In the genomic region with DNA sequence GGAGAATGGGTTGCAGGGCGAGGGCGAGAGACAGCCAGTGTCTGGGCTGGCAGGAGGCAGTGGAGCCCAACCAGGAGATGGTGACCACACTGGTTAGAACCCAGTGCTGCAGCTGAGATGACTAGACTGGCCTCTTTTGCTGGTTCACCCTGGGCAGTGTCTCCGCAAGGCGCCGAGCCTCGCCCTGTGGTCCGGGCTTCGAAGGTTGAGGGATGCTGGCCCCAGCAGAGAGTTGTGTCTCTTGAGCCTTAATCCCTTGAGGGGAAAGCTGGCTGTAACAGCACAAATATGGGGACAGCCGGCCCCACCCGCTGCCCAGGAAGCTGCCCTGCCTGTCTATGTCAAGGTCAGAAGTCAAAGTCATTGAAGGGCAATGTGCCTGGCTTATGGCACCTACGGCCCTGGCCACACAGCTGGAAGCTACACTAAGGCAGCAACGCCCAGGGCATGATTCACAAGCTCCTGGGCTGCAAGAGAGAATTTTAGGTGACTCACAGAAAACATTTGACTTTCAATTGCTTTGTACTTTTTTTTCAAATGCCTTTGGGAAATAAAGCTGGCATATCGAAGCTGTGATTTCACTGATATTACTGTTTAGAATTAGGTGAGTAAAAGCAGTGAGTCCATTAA, we compare ENCODE assay signal across 13 cellular contexts. TPM values are rescaled to one million over a fixed set of nuclear protein-coding genes. Genes with fewer than 3 reads are reported as not detected.
DNase-seq lines count a peak whose midpoint lies in the region; ATAC-seq and TF ChIP-seq lines count a peak whose summit lies in the region.
"Had no signal": no experiment of that assay in that cellular context is flagged by ENCODE, and none has a peak within 500 bp of the region (broad histone marks: within the 10 kb centered on the region; RNA-seq: fewer than 3 reads in every experiment).

No MANE protein-coding gene starts in this region.

- intact Hi-C loops in activated CD4-positive, alpha-beta T cell treated with anti-CD3 and anti-CD28 coated beads for 36 hours (cut with DNase I, micrococcal nuclease) = no loop called here
- intact Hi-C loops in psoas muscle (cut with DNase I) = loop anchor here in 1 of 2 donors (5.0 kb wide), 1 partner anchor 219 kb away; the partner anchor contains the start of gene ATP6V0E1
- intact Hi-C loops in CD4-positive, alpha-beta memory T cell (cut with micrococcal nuclease) = no loop called here

- CTCF ChIA-PET in activated CD4-positive, alpha-beta T cell treated with anti-CD3 and anti-CD28 coated beads for 36 hours (lab: Charles Lee) = interaction anchor here (0.6 to 1.2 kb wide), 4 partner anchors 34 to 222 kb away, joined by 3 to 6 read pairs (median 4); no protein-coding TSS in a partner anchor
- CTCF ChIA-PET in CD4-positive, alpha-beta memory T cell (lab: Charles Lee; ENCODE audit: partially characterized antibody) = interaction anchor here (0.9 to 1.9 kb wide), 5 partner anchors 66 to 268 kb away, joined by 3 to 10 read pairs (median 4); no protein-coding TSS in a partner anchor

- POLR2A ChIA-PET in activated CD4-positive, alpha-beta T cell treated with anti-CD3 and anti-CD28 coated beads for 36 hours (lab: Charles Lee) = interaction anchor here (0.5 kb wide), 1 partner anchor 116 kb away, joined by 3 read pairs; no protein-coding TSS in a partner anchor
- POLR2A ChIA-PET in CD4-positive, alpha-beta memory T cell (lab: Charles Lee; ENCODE audit: partially characterized antibody) = no interaction called here

- ATAC-seq in activated CD4-positive, alpha-beta T cell treated with anti-CD3 and anti-CD28 coated beads for 36 hours = no peak
- ATAC-seq in psoas muscle = no peak
- ATAC-seq: pancreas had no signal

- peak overlapping the region; percentile 26 for H3K4me2 ChIP-seq in smooth muscle cell

- H3K27me3 ChIP-seq in smooth muscle cell (ENCODE audit: low read depth) = peaks cover 18% of the 10 kb centered on the region
- H3K27me3 ChIP-seq in psoas muscle (ENCODE audit: insufficient read depth in 3 of 3, low read length in 2 of 3) = peaks cover 0 to 37% (median 6%) of the 10 kb centered on the region in 3 donors
- peaks cover 7% of the 10 kb centered on the region for H3K27me3 ChIP-seq in CD4-positive, alpha-beta memory T cell (ENCODE audit: insufficient read depth, low read length)

- H3K27ac ChIP-seq in smooth muscle cell (ENCODE audit: low read depth) = no peak overlapping the region
- no peak overlapping the region for H3K27ac ChIP-seq in psoas muscle
- no peak overlapping the region for H3K27ac ChIP-seq in CD4-positive, alpha-beta memory T cell (ENCODE audit: low read depth, low read length)
- H3K27ac ChIP-seq: pancreas, VCaP had no signal

- H3K9me3 Mint-ChIP-seq in activated CD4-positive, alpha-beta T cell treated with anti-CD3 and anti-CD28 coated beads for 36 hours (ENCODE audit: low read depth) = peaks cover 4% of the 10 kb centered on the region
- H3K9me3 Mint-ChIP-seq in CD4-positive, alpha-beta memory T cell = peaks cover 3 to 24% (median 14%) of the 10 kb centered on the region in 8 donors

- H3K9me3 ChIP-seq in smooth muscle cell (replicated peaks; ENCODE audit: low read depth) (no peaks in the 10 kb centered on the region), psoas muscle (peaks cover 10% of the 10 kb centered on the region)
- peaks cover 0 to 3% of the 10 kb centered on the region in 2 donors for H3K9me3 ChIP-seq in CD4-positive, alpha-beta memory T cell (ENCODE audit: control insufficient read depth in 1 of 2, low read length in 2 of 2)
- H3K9me3 ChIP-seq: pancreas had no signal

- peak; percentile 16 for DNase-seq in activated CD4-positive, alpha-beta T cell treated with anti-CD3 and anti-CD28 coated beads for 36 hours
- DNase-seq in activated CD4-positive, alpha-beta T cell treated with anti-CD3 and anti-CD28 coated beads, Interleukin-2, amount 50 U/mL, for 1 hour = no peak
- peak; percentile 7 for DNase-seq in SK-MEL-5 (ENCODE audit: low read depth, low spot score)
- peak; percentile 63 for DNase-seq in fibroblast of pulmonary artery (ENCODE audit: low read depth)
- DNase-seq in smooth muscle cell (lab: John Stamatoyannopoulos, UW; ENCODE audit: unreplicated experiment) = no peak
- no peak for DNase-seq in psoas muscle
- no peak for DNase-seq in CD4-positive, alpha-beta memory T cell
- DNase-seq in GDM1 (lab: John Stamatoyannopoulos, UW) = no peak
- DNase-seq: activated gamma-delta T cell; effector CD4-positive, alpha-beta T cell; pancreas had no signal

- H3K36me3 Mint-ChIP-seq in activated CD4-positive, alpha-beta T cell treated with anti-CD3 and anti-CD28 coated beads for 36 hours (ENCODE audit: low read depth) = peaks cover 4% of the 10 kb centered on the region
- H3K36me3 Mint-ChIP-seq in CD4-positive, alpha-beta memory T cell = peaks cover 0 to 9% of the 10 kb centered on the region in 2 donors
- H3K36me3 Mint-ChIP-seq: type B pancreatic cell had no signal

- no peaks in the 10 kb centered on the region for H3F3A ChIP-seq in smooth muscle cell (ENCODE audit: low read depth)

- H3K27me3 Mint-ChIP-seq in activated CD4-positive, alpha-beta T cell treated with anti-CD3 and anti-CD28 coated beads for 36 hours = peaks cover 29% of the 10 kb centered on the region
- peaks cover 27 to 40% of the 10 kb centered on the region in 2 donors for H3K27me3 Mint-ChIP-seq in CD4-positive, alpha-beta memory T cell

- no peak overlapping the region for H3K9ac ChIP-seq in smooth muscle cell (ENCODE audit: low read depth)

- in situ Hi-C loops in SK-MEL-5 (cut with HindIII; ENCODE audit: low pct_unique_long_range_greater_than_20kb, low sequenced_read_pairs) = no loop called here

- H3K27ac Mint-ChIP-seq in activated CD4-positive, alpha-beta T cell treated with anti-CD3 and anti-CD28 coated beads for 36 hours = no peak overlapping the region
- peak overlapping the region in 1 of 7 donors; percentile 10 for H3K27ac Mint-ChIP-seq in CD4-positive, alpha-beta memory T cell
- H3K27ac Mint-ChIP-seq: type B pancreatic cell had no signal

- no peaks in the 10 kb centered on the region for H4K20me1 ChIP-seq in smooth muscle cell (ENCODE audit: low read depth)

- H3K4me1 ChIP-seq in smooth muscle cell (ENCODE audit: low read depth) (no peaks in the 10 kb centered on the region), psoas muscle (no peaks in the 10 kb centered on the region)
- no peaks in the 10 kb centered on the region for H3K4me1 ChIP-seq in CD4-positive, alpha-beta memory T cell (ENCODE audit: insufficient read depth, low read length)
- H3K4me1 ChIP-seq: pancreas had no signal

- H3K4me1 Mint-ChIP-seq in activated CD4-positive, alpha-beta T cell treated with anti-CD3 and anti-CD28 coated beads for 36 hours = no peaks in the 10 kb centered on the region
- H3K4me1 Mint-ChIP-seq in CD4-positive, alpha-beta memory T cell = peaks cover 0 to 5% (median 2%) of the 10 kb centered on the region in 4 donors

- WGBS in smooth muscle cell (ENCODE audit: low lambda C conversion rate) = 80% methylated on average over 13 of the region's 13 CpGs
- 60 to 68% (median 65%) methylated on average over 13 of the region's 13 CpGs for WGBS in psoas muscle, 3 donors

- no peak overlapping the region for H3K4me3 ChIP-seq in fibroblast of pulmonary artery (replicated peaks; ENCODE audit: low read depth, low read length)
- H3K4me3 ChIP-seq in smooth muscle cell = no peak overlapping the region
- H3K4me3 ChIP-seq in psoas muscle = no peak overlapping the region
- H3K4me3 ChIP-seq in CD4-positive, alpha-beta memory T cell (ENCODE audit: low read length in 2 of 2) = no peak overlapping the region
- H3K4me3 ChIP-seq: pancreas had no signal

- H3K36me3 ChIP-seq in smooth muscle cell (ENCODE audit: low read depth) (no peaks in the 10 kb centered on the region), psoas muscle (ENCODE audit: insufficient read depth in 1 of 2, low read depth in 1 of 2) (no peaks in the 10 kb centered on the region)
- H3K36me3 ChIP-seq in CD4-positive, alpha-beta memory T cell (ENCODE audit: insufficient read depth, low read length) = no peaks in the 10 kb centered on the region
- H3K36me3 ChIP-seq: pancreas had no signal

- TF ChIP-seq CTCF in fibroblast of pulmonary artery (IDR thresholded peaks at IDR 0.05; ENCODE audit: low read length, missing control alignments) (no peak), smooth muscle cell (IDR thresholded peaks at IDR 0.05; ENCODE audit: borderline replicate concordance, insufficient read depth, poor library complexity, severe bottlenecking) (no peak), psoas muscle (IDR thresholded peaks at IDR 0.05) (no peak)

- no peaks in the 10 kb centered on the region for H3K79me2 ChIP-seq in smooth muscle cell (ENCODE audit: low read depth)

- no peak overlapping the region for H3K4me3 Mint-ChIP-seq in activated CD4-positive, alpha-beta T cell treated with anti-CD3 and anti-CD28 coated beads for 36 hours
- H3K4me3 Mint-ChIP-seq in CD4-positive, alpha-beta memory T cell = no peak overlapping the region
- H3K4me3 Mint-ChIP-seq: type B pancreatic cell had no signal

- H2AFZ ChIP-seq in smooth muscle cell (ENCODE audit: low read depth) = no peak overlapping the region

RNA-seq across cellular contexts. Expression of gene NKX2-5, which starts 33.3 kb away (rescaled TPM):
- under 1 TPM; 0.09 to 0.21 TPM for total RNA-seq in activated CD4-positive, alpha-beta T cell treated with anti-CD3 and anti-CD28 coated beads for 36 hours
- not detected in 2 replicates for total RNA-seq in SK-MEL-5 (2014; rRNA removed; shearing (Covaris generic))
- polyA plus RNA-seq in SK-MEL-5 (2015; cell fraction: cytosol; rRNA removed) = not detected in 2 replicates
- not detected in 2 replicates for polyA plus RNA-seq in SK-MEL-5 (2015; cell fraction: nucleus; rRNA removed)
- 2.4 and 8.0 TPM in 2 replicates for total RNA-seq in smooth muscle cell
- 6.8 and 7.9 TPM in 2 replicates for polyA plus RNA-seq in smooth muscle cell
- total RNA-seq in psoas muscle = 1 to 10 TPM in 2 of 4 donors, not detected in 2; 1.8 to 4.1 TPM
- polyA plus RNA-seq in psoas muscle = not detected
- not detected for total RNA-seq in CD4-positive, alpha-beta memory T cell
- polyA plus RNA-seq in CD4-positive, alpha-beta memory T cell = not detected

RNA-seq across cellular contexts. Expression of gene BNIP1, which starts 57.4 kb away (rescaled TPM):
- 10 to 100 TPM; 24.2 to 26.8 TPM for total RNA-seq in activated CD4-positive, alpha-beta T cell treated with anti-CD3 and anti-CD28 coated beads for 36 hours
- total RNA-seq in SK-MEL-5 (2014; rRNA removed; shearing (Covaris generic)) = 17.1 and 18.0 TPM in 2 replicates
- polyA plus RNA-seq in SK-MEL-5 (2015; cell fraction: cytosol; rRNA removed) = 8.6 and 12.3 TPM in 2 replicates
- polyA plus RNA-seq in SK-MEL-5 (2015; cell fraction: nucleus; rRNA removed) = 9.9 and 20.0 TPM in 2 replicates
- total RNA-seq in smooth muscle cell (16.2 and 18.6 TPM in 2 replicates), psoas muscle (10 to 100 TPM in 2 of 4 donors, 1 to 10 TPM in 2; 8.4 to 15.1 (median 11.5) TPM)
- polyA plus RNA-seq in smooth muscle cell (15.0 and 21.1 TPM in 2 replicates), psoas muscle (10 to 100 TPM; 14.2 to 22.9 (median 21.4) TPM)
- 1 to 10 TPM; 7.1 to 7.7 TPM for total RNA-seq in CD4-positive, alpha-beta memory T cell
- 10 to 100 TPM; 13.5 to 29.9 TPM for polyA plus RNA-seq in CD4-positive, alpha-beta memory T cell

Comparison
In these comparisons a context has a peak if more than half of its experiments do, and no peak if none do; other contexts are left out.
1. DNase-seq: peak in activated CD4-positive, alpha-beta T cell treated with anti-CD3 and anti-CD28 coated beads for 36 hours (single experiment), SK-MEL-5 (single experiment) and fibroblast of pulmonary artery (single experiment); none in activated CD4-positive, alpha-beta T cell treated with anti-CD3 and anti-CD28 coated beads, Interleukin-2, amount 50 U/mL, for 1 hour (single experiment), smooth muscle cell (single experiment), psoas muscle (0 of 2), CD4-positive, alpha-beta memory T cell (0 of 5) and GDM1 (single experiment).